ENCODE assay signal across 7 cellular contexts in genomic region chr12:26994109-26994508, GRCh38.
"Had no signal": no experiment of that assay in that cellular context is flagged by ENCODE, and none has a peak within 500 bp of the region (broad histone marks: within the 10 kb centered on the region; RNA-seq: fewer than 3 reads in every experiment).

No MANE protein-coding gene starts in this region.

- H3K4me2 ChIP-seq: KMS-11 had no signal

- FAIRE-seq: HTR-8/SVneo, K562 had no signal

- H3K9ac ChIP-seq: KMS-11 had no signal

- ATAC-seq: K562 had no signal

- DNase-seq: IMR-90, KBM-7, KG1 had no signal

- H3K27ac ChIP-seq: HL-60, KMS-11 had no signal

- H3K4me3 ChIP-seq: K562 had no signal
